1 cellular context compared by ENCODE assay signal in the genomic region with DNA sequence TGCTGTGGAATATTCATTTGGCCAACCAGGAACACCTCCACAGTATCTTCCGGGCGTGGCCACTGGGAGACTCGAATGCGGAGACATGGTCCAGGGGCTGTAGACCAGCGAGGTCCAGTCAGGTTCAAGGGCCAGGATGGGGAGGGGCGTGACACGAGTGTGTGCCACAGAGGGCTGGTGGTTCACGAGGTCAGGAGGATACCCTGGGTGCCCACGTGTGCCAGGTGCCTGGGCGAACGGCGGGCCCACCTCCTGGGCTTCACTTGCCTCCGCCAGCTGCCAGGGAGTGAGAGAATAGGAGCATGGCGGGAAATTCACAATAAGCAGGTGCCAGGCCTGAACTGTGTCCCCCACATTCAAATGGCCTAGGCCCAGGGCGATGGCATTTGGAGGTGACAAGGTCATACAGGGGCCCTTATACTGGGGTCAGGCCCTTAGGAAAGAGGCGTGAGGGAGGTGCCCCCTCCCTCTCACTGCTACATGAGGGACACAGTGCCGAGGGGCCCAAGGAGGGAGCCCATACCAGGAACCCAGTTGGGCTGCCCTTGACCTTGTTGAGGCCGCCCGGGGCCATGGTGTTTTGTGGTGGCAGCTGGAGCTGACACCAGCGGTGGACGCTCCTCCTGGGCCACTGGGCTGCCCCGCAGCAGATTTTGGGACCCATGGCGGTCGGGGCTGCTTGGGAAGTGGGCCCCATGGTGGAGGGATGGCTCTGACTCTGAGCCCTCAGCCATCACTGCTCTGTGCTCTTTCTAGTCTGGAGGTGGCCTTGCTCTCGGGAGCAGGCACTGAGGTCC.
TF ChIP-seq lines count a peak whose summit lies in the region.

No MANE protein-coding gene starts in this region.

TF ChIP-seq in GM23338, 12 proteins besides CTCF, POLR2A, EP300 and RAD21 (continued from another document):
- TF ChIP-seq JUNB (IDR thresholded peaks at IDR 0.05; ENCODE audit: unreplicated experiment) (no peak), ZNF331 (CRISPR knock-in tag; IDR thresholded peaks at IDR 0.05; ENCODE audit: low read depth) (no peak), EZH2phosphoT487 (IDR thresholded peaks at IDR 0.05; ENCODE audit: unreplicated experiment) (no peak), NANOG (IDR thresholded peaks at IDR 0.05; ENCODE audit: borderline replicate concordance) (no peak), ZNF114 (CRISPR knock-in tag; IDR thresholded peaks at IDR 0.05) (no peak), POLR2AphosphoS5 (IDR thresholded peaks at IDR 0.05; ENCODE audit: low read depth) (no peak), STAT1 (IDR thresholded peaks at IDR 0.05; ENCODE audit: unreplicated experiment) (no peak), CREB1 (CRISPR knock-in tag; IDR thresholded peaks at IDR 0.05; ENCODE audit: low read depth) (no peak)
- TF ChIP-seq, protein P1, sequence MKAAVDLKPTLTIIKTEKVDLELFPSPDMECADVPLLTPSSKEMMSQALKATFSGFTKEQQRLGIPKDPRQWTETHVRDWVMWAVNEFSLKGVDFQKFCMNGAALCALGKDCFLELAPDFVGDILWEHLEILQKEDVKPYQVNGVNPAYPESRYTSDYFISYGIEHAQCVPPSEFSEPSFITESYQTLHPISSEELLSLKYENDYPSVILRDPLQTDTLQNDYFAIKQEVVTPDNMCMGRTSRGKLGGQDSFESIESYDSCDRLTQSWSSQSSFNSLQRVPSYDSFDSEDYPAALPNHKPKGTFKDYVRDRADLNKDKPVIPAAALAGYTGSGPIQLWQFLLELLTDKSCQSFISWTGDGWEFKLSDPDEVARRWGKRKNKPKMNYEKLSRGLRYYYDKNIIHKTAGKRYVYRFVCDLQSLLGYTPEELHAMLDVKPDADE (IDR thresholded peaks at IDR 0.05) = no peak
